ENCODE assay signal across 1 cellular context in the genomic region with DNA sequence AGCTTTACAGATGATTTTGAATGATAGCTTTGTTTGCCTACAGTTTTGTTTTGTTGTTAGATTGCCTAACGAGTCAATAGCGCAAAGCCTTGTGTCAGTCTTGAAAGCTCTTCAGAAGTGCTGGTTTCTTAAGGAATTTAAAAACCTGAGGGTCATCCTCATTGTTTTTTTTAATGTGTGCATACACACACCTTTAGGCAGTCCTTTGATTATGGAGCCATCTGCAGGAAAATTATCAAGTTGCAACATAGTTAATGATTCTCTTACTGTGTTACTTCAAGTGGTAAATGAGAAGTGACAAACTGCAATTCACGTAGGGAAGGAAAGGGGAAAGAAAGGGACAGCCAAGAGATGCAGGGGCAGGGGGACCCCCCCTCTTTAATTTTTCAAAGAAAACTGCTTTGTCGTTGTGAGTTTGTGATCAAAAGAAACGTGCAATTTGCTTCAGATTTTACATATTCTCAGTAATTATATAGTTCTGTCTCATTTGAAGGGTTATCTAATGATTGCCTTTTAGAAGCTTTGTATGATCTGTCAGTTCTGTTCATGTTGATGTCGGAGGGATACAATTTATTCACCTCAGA.
TF ChIP-seq lines count a peak whose summit lies in the region.

No MANE protein-coding gene starts in this region.

TF ChIP-seq in endothelial cell of umbilical vein, 7 proteins besides CTCF, POLR2A, EP300 and RAD21:
- no peak for TF ChIP-seq FOS (IDR thresholded peaks at IDR 0.05; ENCODE audit: borderline replicate concordance, insufficient read depth, low read length)
- TF ChIP-seq MYC (IDR thresholded peaks at IDR 0.05; ENCODE audit: low read depth, low read length) = no peak
- no peak for TF ChIP-seq JUN (IDR thresholded peaks at IDR 0.05; ENCODE audit: borderline replicate concordance, insufficient read depth, insufficient read length, low read depth)
- TF ChIP-seq, protein P1, sequence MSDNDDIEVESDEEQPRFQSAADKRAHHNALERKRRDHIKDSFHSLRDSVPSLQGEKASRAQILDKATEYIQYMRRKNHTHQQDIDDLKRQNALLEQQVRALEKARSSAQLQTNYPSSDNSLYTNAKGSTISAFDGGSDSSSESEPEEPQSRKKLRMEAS (IDR thresholded peaks at IDR 0.05; ENCODE audit: insufficient read depth, insufficient read length) = no peak
- no peak for TF ChIP-seq POLR2AphosphoS5 (IDR thresholded peaks at IDR 0.05; ENCODE audit: insufficient read depth, low read depth, low read length)
- TF ChIP-seq GATA2 (IDR thresholded peaks at IDR 0.05; ENCODE audit: insufficient read depth, insufficient read length, low read depth, low read length) = no peak
- TF ChIP-seq EZH2 (IDR thresholded peaks at IDR 0.05; ENCODE audit: borderline replicate concordance, low read depth, low read length, severe bottlenecking) = no peak
